In genomic region chr2:233764264-233764663, GRCh38 we compare ENCODE assay signal across 16 cellular contexts. TPM values are rescaled to one million over a fixed set of nuclear protein-coding genes. Genes with fewer than 3 reads are reported as not detected.
DNase-seq lines count a peak whose midpoint lies in the region; ATAC-seq, FAIRE-seq and TF ChIP-seq lines count a peak whose summit lies in the region.
"Had no signal": no experiment of that assay in that cellular context is flagged by ENCODE, and none has a peak within 500 bp of the region (broad histone marks: within the 10 kb centered on the region; RNA-seq: fewer than 3 reads in every experiment).

No MANE protein-coding gene starts in this region.

- no peaks in the 10 kb centered on the region for H3K79me2 ChIP-seq in ACC112 (ENCODE audit: control insufficient read depth, insufficient read depth, low read length, unreplicated experiment)

- TF ChIP-seq CTCF in HFF-Myc (IDR thresholded peaks at IDR 0.05; ENCODE audit: low read depth, low read length, missing control alignments): no peak
- TF ChIP-seq CTCF in bronchial epithelial cell (IDR thresholded peaks at IDR 0.05; ENCODE audit: insufficient read depth, low read length, severe bottlenecking): no peak

- no peak overlapping the region for H3K4me3 ChIP-seq in ACC112 (ENCODE audit: low read depth, low read length)
- H3K4me3 ChIP-seq in HFF-Myc (replicated peaks; ENCODE audit: low read depth, low read length): no peak overlapping the region
- H3K4me3 ChIP-seq in bronchial epithelial cell (ENCODE audit: low read depth, low read length): no peak overlapping the region
- H3K4me3 ChIP-seq: ascending aorta, BLaER1, ovary, upper lobe of right lung had no signal

- peaks cover 60% of the 10 kb centered on the region for H3K27me3 Mint-ChIP-seq in T-helper 17 cell

- intact Hi-C loops in left colon (cut with DNase I, micrococcal nuclease): no loop called here

- H3K36me3 Mint-ChIP-seq in T-helper 17 cell (ENCODE audit: low read depth): peaks cover 3% of the 10 kb centered on the region

- H3K4me1 ChIP-seq in ACC112 (ENCODE audit: control insufficient read depth, insufficient read depth, low read length, unreplicated experiment): peaks cover 14% of the 10 kb centered on the region
- H3K4me1 ChIP-seq: ascending aorta, BLaER1, upper lobe of right lung had no signal

- H3K27me3 ChIP-seq in ACC112 (ENCODE audit: insufficient read depth, low read length) (no peaks in the 10 kb centered on the region), bronchial epithelial cell (ENCODE audit: control insufficient read depth, insufficient read depth, low read length) (no peaks in the 10 kb centered on the region)
- H3K27me3 ChIP-seq: ascending aorta, BLaER1, ovary, upper lobe of right lung had no signal

- no peak overlapping the region for H3K4me3 Mint-ChIP-seq in T-helper 17 cell

- H3K4me1 Mint-ChIP-seq in T-helper 17 cell: no peaks in the 10 kb centered on the region

- peak; percentile 76 for FAIRE-seq in bronchial epithelial cell (lab: Jason Lieb, UNC)

- H3K27ac Mint-ChIP-seq in T-helper 17 cell: no peak overlapping the region

- no peaks in the 10 kb centered on the region for H3K36me3 ChIP-seq in ACC112 (ENCODE audit: insufficient read depth, low read length)
- H3K36me3 ChIP-seq in bronchial epithelial cell (ENCODE audit: control insufficient read depth, insufficient read depth, low read length): peaks cover 4% of the 10 kb centered on the region
- H3K36me3 ChIP-seq: ascending aorta, BLaER1, ovary, upper lobe of right lung had no signal

- peak overlapping the region; percentile 29 for H3K27ac ChIP-seq in ACC112 (ENCODE audit: low read depth, low read length)
- H3K27ac ChIP-seq: ascending aorta, BLaER1, ovary, upper lobe of right lung had no signal

- ATAC-seq in left colon (peak; percentile 85), T-helper 17 cell (no peak)
- ATAC-seq: upper lobe of right lung had no signal

- DNase-seq in HFF-Myc (ENCODE audit: extremely low read depth, low read depth) (peak; percentile 14), bronchial epithelial cell (ENCODE audit: low read depth) (peak; percentile 68), left colon (no peak), NCI-H1694 treated with DMSO at 0.1 percent for 48 hours (lab: John Stamatoyannopoulos, UW) (no peak), T-helper 17 cell (no peak), T-helper 9 cell (no peak), NCI-H2107 treated with DMSO at 0.1 percent for 48 hours (lab: John Stamatoyannopoulos, UW; ENCODE audit: unreplicated experiment) (no peak)
- DNase-seq: activated CD4-positive, alpha-beta T cell treated with anti-CD3 and anti-CD28 coated beads for 48 hours; KBM-7; NCI-H187 treated with DMSO at 0.1 percent for 48 hours; ovary; upper lobe of right lung had no signal

- H2AFZ ChIP-seq in ACC112 (ENCODE audit: low read length, unreplicated experiment): peak overlapping the region; percentile 91

- H3K9me3 ChIP-seq in T-helper 17 cell (ENCODE audit: control insufficient read depth, low read length, poor library complexity, severe bottlenecking): no peaks in the 10 kb centered on the region
- H3K9me3 ChIP-seq: ascending aorta, BLaER1, ovary, upper lobe of right lung had no signal

RNA-seq across cellular contexts. Expression of gene UGT1A1, which starts 4.2 kb away (rescaled TPM):
- total RNA-seq in bronchial epithelial cell (under 0.01 and 1.5 TPM in 2 replicates), left colon (10 to 100 TPM in 1 of 2 donors, 1 to 10 TPM in 1; 4.0 to 13.6 TPM), T-helper 17 cell (not detected)
- total RNA-seq: ascending aorta, upper lobe of right lung had no signal

RNA-seq across cellular contexts. Expression of gene MROH2A, which starts 13.9 kb away (rescaled TPM):
- not detected in 2 replicates for total RNA-seq in bronchial epithelial cell
- total RNA-seq in left colon: under 1 TPM in 1 of 2 donors, not detected in 1; 0.24 TPM
- total RNA-seq in T-helper 17 cell: not detected
- total RNA-seq: ascending aorta, mesenteric fat pad, ovary, upper lobe of right lung had no signal

RNA-seq across cellular contexts. Expression of gene UGT1A3, which starts 35.4 kb away (rescaled TPM):
- total RNA-seq in bronchial epithelial cell (2.7 TPM in 1 of 2 replicates, not detected in the other), left colon (1 to 10 TPM; 2.0 to 3.0 TPM), T-helper 17 cell (not detected)
- total RNA-seq: ascending aorta, mesenteric fat pad, ovary, upper lobe of right lung had no signal

RNA-seq across cellular contexts. Expression of gene UGT1A4, which starts 45.7 kb away (rescaled TPM):
- total RNA-seq in bronchial epithelial cell: 0.26 and 2.9 TPM in 2 replicates
- total RNA-seq in left colon: 1 to 10 TPM; 2.2 to 4.0 TPM
- total RNA-seq in T-helper 17 cell: not detected
- total RNA-seq: ascending aorta, mesenteric fat pad, upper lobe of right lung had no signal

RNA-seq across cellular contexts. Expression of gene UGT1A5, which starts 51.6 kb away (rescaled TPM):
- total RNA-seq in bronchial epithelial cell (0.26 and 3.3 TPM in 2 replicates), left colon (1 to 10 TPM; 2.1 to 3.7 TPM), T-helper 17 cell (not detected)
- total RNA-seq: ascending aorta, mesenteric fat pad, ovary, upper lobe of right lung had no signal

Comparison
In these comparisons a context has a peak if more than half of its experiments do, and no peak if none do; other contexts are left out.
1. DNase-seq: peak in HFF-Myc (single experiment) and bronchial epithelial cell (single experiment); none in left colon (0 of 2), NCI-H1694 treated with DMSO at 0.1 percent for 48 hours (single experiment), T-helper 17 cell (0 of 3), T-helper 9 cell (single experiment) and NCI-H2107 treated with DMSO at 0.1 percent for 48 hours (single experiment).